In the genomic region with DNA sequence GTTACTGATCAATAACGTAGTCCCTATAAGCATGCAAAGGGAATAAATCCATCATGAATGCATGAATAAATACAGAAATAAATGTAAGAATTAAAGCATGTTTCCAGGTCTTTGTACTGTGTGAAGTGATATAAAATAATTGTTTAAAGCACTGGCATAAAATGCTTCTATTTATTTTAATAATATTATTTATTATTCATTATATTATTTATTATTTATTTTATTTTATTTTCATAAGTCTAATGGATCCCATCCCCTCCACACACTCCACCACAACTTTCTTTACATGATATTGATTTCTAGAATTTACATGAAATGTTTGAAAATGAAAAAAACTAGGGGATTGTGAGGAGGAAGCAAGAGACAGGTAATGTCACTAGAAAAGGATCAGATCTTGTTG, we compare ENCODE assay signal across 27 cellular contexts.
"Had no signal": no experiment of that assay in that cellular context is flagged by ENCODE, and none has a peak within 500 bp of the region (broad histone marks: within the 10 kb centered on the region; RNA-seq: fewer than 3 reads in every experiment).

No MANE protein-coding gene starts in this region.

- H3K4me3 Mint-ChIP-seq: dendritic cell treated with granulocyte-macrophage colony-stimulating factor and Interleukin-4, amounts not matched to agents 40 ng/mL and 50 ng/mL, for 4 days; effector memory CD8-positive, alpha-beta T cell had no signal

- DNase-seq: colonic mucosa; cortex of kidney; dermis blood vessel endothelial cell; dorsolateral prefrontal cortex; effector CD4-positive, alpha-beta T cell; effector CD8-positive, alpha-beta T cell; effector memory CD4-positive, alpha-beta T cell; effector memory CD8-positive, alpha-beta T cell; esophagus squamous epithelium; foreskin fibroblast; foreskin keratinocyte; foreskin melanocyte; gastrocnemius medialis; glutamatergic neuron; head of caudate nucleus; heart left ventricle; heart right ventricle had no signal

- H3K4me3 ChIP-seq: colonic mucosa, coronary artery, dorsolateral prefrontal cortex, esophagus muscularis mucosa, esophagus squamous epithelium, gastrocnemius medialis, gastroesophageal sphincter, heart left ventricle, heart right ventricle had no signal

- H3K27ac Mint-ChIP-seq: dendritic cell treated with granulocyte-macrophage colony-stimulating factor and Interleukin-4, amounts not matched to agents 40 ng/mL and 50 ng/mL, for 4 days had no signal

- H3K27me3 Mint-ChIP-seq: effector memory CD8-positive, alpha-beta T cell had no signal

- H3K9me3 Mint-ChIP-seq: dendritic cell treated with granulocyte-macrophage colony-stimulating factor and Interleukin-4, amounts not matched to agents 40 ng/mL and 50 ng/mL, for 4 days; effector memory CD8-positive, alpha-beta T cell had no signal

- ATAC-seq: effector memory CD8-positive, alpha-beta T cell; esophagus mucosa; foreskin keratinocyte; gastrocnemius medialis; gastroesophageal sphincter; heart left ventricle; heart right ventricle had no signal

- H3K27me3 ChIP-seq: colonic mucosa, dorsolateral prefrontal cortex, esophagus muscularis mucosa, esophagus squamous epithelium, foreskin keratinocyte, gastrocnemius medialis, gastroesophageal sphincter, heart left ventricle, heart right ventricle had no signal

- H3K27ac ChIP-seq: colonic mucosa, coronary artery, dorsolateral prefrontal cortex, epithelial cell of prostate, esophagus muscularis mucosa, esophagus squamous epithelium, foreskin keratinocyte, gastrocnemius medialis, gastroesophageal sphincter, heart left ventricle, heart right ventricle had no signal

- H3K36me3 ChIP-seq: colonic mucosa, esophagus muscularis mucosa, esophagus squamous epithelium, gastrocnemius medialis, gastroesophageal sphincter, heart left ventricle, heart right ventricle had no signal

- H3K9me3 ChIP-seq: colonic mucosa, esophagus muscularis mucosa, esophagus squamous epithelium, gastrocnemius medialis, gastroesophageal sphincter had no signal

- H3K4me1 ChIP-seq: colonic mucosa, esophagus muscularis mucosa, esophagus squamous epithelium, foreskin keratinocyte, gastrocnemius medialis, gastroesophageal sphincter, heart left ventricle, heart right ventricle had no signal

- FAIRE-seq: colon, endometrium, endothelial cell of umbilical vein, frontal cortex had no signal
